Comparison of ENCODE assay signal across 1 cellular context in the genomic region with DNA sequence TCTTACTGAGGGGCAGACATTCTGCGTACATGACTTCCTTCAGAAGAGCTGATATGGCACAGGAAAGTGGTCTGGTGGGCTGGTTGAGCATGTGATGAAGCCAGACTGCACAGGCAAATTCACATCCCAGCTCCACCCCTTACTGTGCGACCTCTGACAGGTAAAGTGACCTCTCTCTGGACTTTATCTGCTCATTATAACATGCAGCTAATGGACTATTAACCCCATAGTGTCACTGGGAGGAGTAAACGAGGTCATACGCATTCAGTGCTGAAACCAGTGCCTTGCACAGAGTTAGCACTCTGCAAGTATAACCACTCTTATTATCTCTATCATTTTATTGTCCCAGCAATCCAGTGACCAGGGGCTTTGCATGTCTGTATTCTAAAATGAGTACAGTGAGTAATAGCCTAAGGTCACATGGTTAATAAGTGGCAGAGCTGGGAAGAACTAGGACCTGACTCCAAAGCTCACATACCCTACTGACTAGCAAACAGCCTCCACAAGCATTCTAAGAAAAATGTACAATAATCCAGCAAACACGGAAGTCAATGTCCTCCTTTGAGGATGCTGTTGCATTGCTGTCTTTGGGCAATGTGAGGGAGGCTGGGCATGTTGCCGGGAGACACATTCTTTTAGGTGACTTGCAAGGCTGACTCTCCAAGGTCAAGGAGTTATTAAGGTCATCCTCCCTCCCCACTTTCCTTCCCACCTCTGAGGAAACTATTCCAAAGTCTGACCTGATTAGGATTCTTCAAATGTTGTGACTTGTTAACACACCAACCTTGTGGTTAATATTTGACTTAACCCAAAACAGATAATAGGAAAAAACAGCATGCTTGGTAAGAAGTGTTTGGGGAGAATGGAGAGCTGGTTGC.
TF ChIP-seq lines count a peak whose summit lies in the region.

No MANE protein-coding gene starts in this region.

TF ChIP-seq in HepG2, 621 proteins besides CTCF, POLR2A, EP300 and RAD21 (continued from another document and continues in another):
- TF ChIP-seq, protein P1, sequence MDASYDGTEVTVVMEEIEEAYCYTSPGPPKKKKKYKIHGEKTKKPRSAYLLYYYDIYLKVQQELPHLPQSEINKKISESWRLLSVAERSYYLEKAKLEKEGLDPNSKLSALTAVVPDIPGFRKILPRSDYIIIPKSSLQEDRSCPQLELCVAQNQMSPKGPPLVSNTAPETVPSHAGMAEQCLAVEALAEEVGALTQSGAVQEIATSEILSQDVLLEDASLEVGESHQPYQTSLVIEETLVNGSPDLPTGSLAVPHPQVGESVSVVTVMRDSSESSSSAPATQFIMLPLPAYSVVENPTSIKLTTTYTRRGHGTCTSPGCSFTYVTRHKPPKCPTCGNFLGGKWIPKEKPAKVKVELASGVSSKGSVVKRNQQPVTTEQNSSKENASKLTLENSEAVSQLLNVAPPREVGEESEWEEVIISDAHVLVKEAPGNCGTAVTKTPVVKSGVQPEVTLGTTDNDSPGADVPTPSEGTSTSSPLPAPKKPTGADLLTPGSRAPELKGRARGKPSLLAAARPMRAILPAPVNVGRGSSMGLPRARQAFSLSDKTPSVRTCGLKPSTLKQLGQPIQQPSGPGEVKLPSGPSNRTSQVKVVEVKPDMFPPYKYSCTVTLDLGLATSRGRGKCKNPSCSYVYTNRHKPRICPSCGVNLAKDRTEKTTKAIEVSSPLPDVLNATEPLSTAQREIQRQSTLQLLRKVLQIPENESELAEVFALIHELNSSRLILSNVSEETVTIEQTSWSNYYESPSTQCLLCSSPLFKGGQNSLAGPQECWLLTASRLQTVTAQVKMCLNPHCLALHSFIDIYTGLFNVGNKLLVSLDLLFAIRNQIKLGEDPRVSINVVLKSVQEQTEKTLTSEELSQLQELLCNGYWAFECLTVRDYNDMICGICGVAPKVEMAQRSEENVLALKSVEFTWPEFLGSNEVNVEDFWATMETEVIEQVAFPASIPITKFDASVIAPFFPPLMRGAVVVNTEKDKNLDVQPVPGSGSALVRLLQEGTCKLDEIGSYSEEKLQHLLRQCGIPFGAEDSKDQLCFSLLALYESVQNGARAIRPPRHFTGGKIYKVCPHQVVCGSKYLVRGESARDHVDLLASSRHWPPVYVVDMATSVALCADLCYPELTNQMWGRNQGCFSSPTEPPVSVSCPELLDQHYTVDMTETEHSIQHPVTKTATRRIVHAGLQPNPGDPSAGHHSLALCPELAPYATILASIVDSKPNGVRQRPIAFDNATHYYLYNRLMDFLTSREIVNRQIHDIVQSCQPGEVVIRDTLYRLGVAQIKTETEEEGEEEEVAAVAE (CRISPR knock-in tag; IDR thresholded peaks at IDR 0.05; ENCODE audit: borderline replicate concordance) = 0 out of 2 replicates have a peak, but pooled peaks have one; percentile 23
- TF ChIP-seq KAT2B (IDR thresholded peaks at IDR 0.05; ENCODE audit: borderline replicate concordance, low read depth, low read length) = no peak
- no peak for TF ChIP-seq SRSF4 (IDR thresholded peaks at IDR 0.05; ENCODE audit: low read depth, low read length, poor library complexity, severe bottlenecking)
- no peak for TF ChIP-seq RBM22 (optimal IDR thresholded peaks at IDR 0.05; ENCODE audit: low read length)
- TF ChIP-seq ISL2 (CRISPR knock-in tag; IDR thresholded peaks at IDR 0.05) = no peak
- TF ChIP-seq, protein P2, sequence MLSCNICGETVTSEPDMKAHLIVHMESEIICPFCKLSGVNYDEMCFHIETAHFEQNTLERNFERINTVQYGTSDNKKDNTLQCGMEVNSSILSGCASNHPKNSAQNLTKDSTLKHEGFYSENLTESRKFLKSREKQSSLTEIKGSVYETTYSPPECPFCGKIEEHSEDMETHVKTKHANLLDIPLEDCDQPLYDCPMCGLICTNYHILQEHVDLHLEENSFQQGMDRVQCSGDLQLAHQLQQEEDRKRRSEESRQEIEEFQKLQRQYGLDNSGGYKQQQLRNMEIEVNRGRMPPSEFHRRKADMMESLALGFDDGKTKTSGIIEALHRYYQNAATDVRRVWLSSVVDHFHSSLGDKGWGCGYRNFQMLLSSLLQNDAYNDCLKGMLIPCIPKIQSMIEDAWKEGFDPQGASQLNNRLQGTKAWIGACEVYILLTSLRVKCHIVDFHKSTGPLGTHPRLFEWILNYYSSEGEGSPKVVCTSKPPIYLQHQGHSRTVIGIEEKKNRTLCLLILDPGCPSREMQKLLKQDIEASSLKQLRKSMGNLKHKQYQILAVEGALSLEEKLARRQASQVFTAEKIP (CRISPR knock-in tag; IDR thresholded peaks at IDR 0.05; ENCODE audit: borderline replicate concordance) = no peak
- TF ChIP-seq ZMYM4 (CRISPR knock-in tag; IDR thresholded peaks at IDR 0.05) = peak; percentile 54; the same call in 1 of the 2 replicates
- no peak for TF ChIP-seq NFRKB (IDR thresholded peaks at IDR 0.05)
- TF ChIP-seq ZNF776 (CRISPR knock-in tag; IDR thresholded peaks at IDR 0.05) = no peak
- TF ChIP-seq TCF12 (IDR thresholded peaks at IDR 0.05) = no peak
- TF ChIP-seq TCF12 (CRISPR knock-in tag; IDR thresholded peaks at IDR 0.05) = 0 out of 2 replicates have a peak, but pooled peaks have one; percentile 43
- TF ChIP-seq ZNF441 (CRISPR knock-in tag; IDR thresholded peaks at IDR 0.05; ENCODE audit: borderline replicate concordance) = peak; percentile 88; the same call in 1 of the 2 replicates
- TF ChIP-seq IRF9 (CRISPR knock-in tag; IDR thresholded peaks at IDR 0.05; ENCODE audit: borderline replicate concordance) = no peak
- no peak for TF ChIP-seq ZNF644 (CRISPR knock-in tag; IDR thresholded peaks at IDR 0.05; ENCODE audit: low read depth)
- TF ChIP-seq ZNF775 (CRISPR knock-in tag; IDR thresholded peaks at IDR 0.05; ENCODE audit: borderline replicate concordance) = peak; percentile 67; the same call in 1 of the 2 replicates
- TF ChIP-seq PATZ1 (CRISPR knock-in tag; IDR thresholded peaks at IDR 0.05) = no peak
- no peak for TF ChIP-seq ZNF576 (CRISPR knock-in tag; IDR thresholded peaks at IDR 0.05)
- TF ChIP-seq, protein P3, sequence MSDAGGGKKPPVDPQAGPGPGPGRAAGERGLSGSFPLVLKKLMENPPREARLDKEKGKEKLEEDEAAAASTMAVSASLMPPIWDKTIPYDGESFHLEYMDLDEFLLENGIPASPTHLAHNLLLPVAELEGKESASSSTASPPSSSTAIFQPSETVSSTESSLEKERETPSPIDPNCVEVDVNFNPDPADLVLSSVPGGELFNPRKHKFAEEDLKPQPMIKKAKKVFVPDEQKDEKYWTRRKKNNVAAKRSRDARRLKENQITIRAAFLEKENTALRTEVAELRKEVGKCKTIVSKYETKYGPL (CRISPR knock-in tag; IDR thresholded peaks at IDR 0.05) = no peak
- no peak for TF ChIP-seq CREB1 (IDR thresholded peaks at IDR 0.05)
- peak; percentile 51; the same call in 1 of the 2 replicates for TF ChIP-seq CREB1 (CRISPR knock-in tag; IDR thresholded peaks at IDR 0.05)
- peak; percentile 45; the same call in 1 of the 2 replicates for TF ChIP-seq MED1 (CRISPR knock-in tag; IDR thresholded peaks at IDR 0.05)
- TF ChIP-seq ZBTB46 (CRISPR knock-in tag; IDR thresholded peaks at IDR 0.05; ENCODE audit: borderline replicate concordance) = no peak
- peak; percentile 90 for TF ChIP-seq ZNF652 (CRISPR knock-in tag; IDR thresholded peaks at IDR 0.05; ENCODE audit: borderline replicate concordance, low read depth)
- no peak for TF ChIP-seq ZIK1 (CRISPR knock-in tag; IDR thresholded peaks at IDR 0.05; ENCODE audit: borderline replicate concordance, low read depth)
- peak; percentile 64; the same call in 1 of the 2 replicates for TF ChIP-seq HDAC1 (CRISPR knock-in tag; IDR thresholded peaks at IDR 0.05)
- peak; percentile 26; the same call in 1 of the 2 replicates for TF ChIP-seq SKIL (CRISPR knock-in tag; IDR thresholded peaks at IDR 0.05; ENCODE audit: borderline replicate concordance)
- TF ChIP-seq, protein P4, sequence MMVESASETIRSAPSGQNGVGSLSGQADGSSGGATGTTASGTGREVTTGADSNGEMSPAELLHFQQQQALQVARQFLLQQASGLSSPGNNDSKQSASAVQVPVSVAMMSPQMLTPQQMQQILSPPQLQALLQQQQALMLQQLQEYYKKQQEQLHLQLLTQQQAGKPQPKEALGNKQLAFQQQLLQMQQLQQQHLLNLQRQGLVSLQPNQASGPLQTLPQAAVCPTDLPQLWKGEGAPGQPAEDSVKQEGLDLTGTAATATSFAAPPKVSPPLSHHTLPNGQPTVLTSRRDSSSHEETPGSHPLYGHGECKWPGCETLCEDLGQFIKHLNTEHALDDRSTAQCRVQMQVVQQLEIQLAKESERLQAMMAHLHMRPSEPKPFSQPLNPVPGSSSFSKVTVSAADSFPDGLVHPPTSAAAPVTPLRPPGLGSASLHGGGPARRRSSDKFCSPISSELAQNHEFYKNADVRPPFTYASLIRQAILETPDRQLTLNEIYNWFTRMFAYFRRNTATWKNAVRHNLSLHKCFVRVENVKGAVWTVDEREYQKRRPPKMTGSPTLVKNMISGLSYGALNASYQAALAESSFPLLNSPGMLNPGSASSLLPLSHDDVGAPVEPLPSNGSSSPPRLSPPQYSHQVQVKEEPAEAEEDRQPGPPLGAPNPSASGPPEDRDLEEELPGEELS (CRISPR knock-in tag; IDR thresholded peaks at IDR 0.05) = no peak
- TF ChIP-seq SMYD3 (CRISPR knock-in tag; IDR thresholded peaks at IDR 0.05) = no peak
- TF ChIP-seq MXI1 (IDR thresholded peaks at IDR 0.05; ENCODE audit: borderline replicate concordance, low read depth, low read length) = no peak
- TF ChIP-seq PCBP2 (optimal IDR thresholded peaks at IDR 0.05; ENCODE audit: low read depth, low read length, poor library complexity, severe bottlenecking) = no peak
- TF ChIP-seq MNT (IDR thresholded peaks at IDR 0.05) = no peak
- no peak for TF ChIP-seq ZNF136 (CRISPR knock-in tag; IDR thresholded peaks at IDR 0.05; ENCODE audit: low read depth)
